Comparison of ENCODE assay signal across 3 cellular contexts in genomic region chr6:4041480-4041879, GRCh38.
TF ChIP-seq lines count a peak whose summit lies in the region.

No MANE protein-coding gene starts in this region.

TF ChIP-seq in SK-N-SH, 30 proteins besides CTCF, POLR2A, EP300 and RAD21:
- TF ChIP-seq TEAD4 (IDR thresholded peaks at IDR 0.05; ENCODE audit: borderline replicate concordance, insufficient read depth), result no peak
- TF ChIP-seq NFIC (IDR thresholded peaks at IDR 0.05; ENCODE audit: borderline replicate concordance), result no peak

TF ChIP-seq in SK-N-SH treated with all-trans-retinoic acid at 6 μM for 48 hours, 23 proteins besides CTCF, POLR2A, EP300 and RAD21:
- TF ChIP-seq ISL1 (CRISPR knock-in tag; IDR thresholded peaks at IDR 0.05) (no peak), ZC3H10 (CRISPR knock-in tag; IDR thresholded peaks at IDR 0.05) (no peak), ESRRG (CRISPR knock-in tag; IDR thresholded peaks at IDR 0.05) (no peak)
TF ChIP-seq in SK-N-SH treated with all-trans-retinoic acid at 6 μM for 48 hours: peak in this region for 0.

TF ChIP-seq in K562, 482 proteins besides CTCF, POLR2A, EP300 and RAD21:
- TF ChIP-seq HBP1 (CRISPR knock-in tag; IDR thresholded peaks at IDR 0.05), result no peak
- peak; percentile 64 for TF ChIP-seq NFIC (IDR thresholded peaks at IDR 0.05)
TF ChIP-seq in K562: peak in this region for 1.
